1 cellular context compared by ENCODE assay signal in genomic region chr6:87155272-87155919, GRCh38.
TF ChIP-seq lines count a peak whose summit lies in the region.

TSS of gene ZNF292 (plus strand) at chr6:87155565. CDS start at chr6:87155592, 27 bp downstream.

TF ChIP-seq in HEK293, 187 proteins besides CTCF, POLR2A, EP300 and RAD21 (continued from another document and continues in another):
- TF ChIP-seq, protein P1, sequence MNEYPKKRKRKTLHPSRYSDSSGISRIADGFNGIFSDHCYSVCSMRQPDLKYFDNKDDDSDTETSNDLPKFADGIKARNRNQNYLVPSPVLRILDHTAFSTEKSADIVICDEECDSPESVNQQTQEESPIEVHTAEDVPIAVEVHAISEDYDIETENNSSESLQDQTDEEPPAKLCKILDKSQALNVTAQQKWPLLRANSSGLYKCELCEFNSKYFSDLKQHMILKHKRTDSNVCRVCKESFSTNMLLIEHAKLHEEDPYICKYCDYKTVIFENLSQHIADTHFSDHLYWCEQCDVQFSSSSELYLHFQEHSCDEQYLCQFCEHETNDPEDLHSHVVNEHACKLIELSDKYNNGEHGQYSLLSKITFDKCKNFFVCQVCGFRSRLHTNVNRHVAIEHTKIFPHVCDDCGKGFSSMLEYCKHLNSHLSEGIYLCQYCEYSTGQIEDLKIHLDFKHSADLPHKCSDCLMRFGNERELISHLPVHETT (tag by site-specific recombination; IDR thresholded peaks at IDR 0.05): peak; percentile 80
- TF ChIP-seq, protein P2, sequence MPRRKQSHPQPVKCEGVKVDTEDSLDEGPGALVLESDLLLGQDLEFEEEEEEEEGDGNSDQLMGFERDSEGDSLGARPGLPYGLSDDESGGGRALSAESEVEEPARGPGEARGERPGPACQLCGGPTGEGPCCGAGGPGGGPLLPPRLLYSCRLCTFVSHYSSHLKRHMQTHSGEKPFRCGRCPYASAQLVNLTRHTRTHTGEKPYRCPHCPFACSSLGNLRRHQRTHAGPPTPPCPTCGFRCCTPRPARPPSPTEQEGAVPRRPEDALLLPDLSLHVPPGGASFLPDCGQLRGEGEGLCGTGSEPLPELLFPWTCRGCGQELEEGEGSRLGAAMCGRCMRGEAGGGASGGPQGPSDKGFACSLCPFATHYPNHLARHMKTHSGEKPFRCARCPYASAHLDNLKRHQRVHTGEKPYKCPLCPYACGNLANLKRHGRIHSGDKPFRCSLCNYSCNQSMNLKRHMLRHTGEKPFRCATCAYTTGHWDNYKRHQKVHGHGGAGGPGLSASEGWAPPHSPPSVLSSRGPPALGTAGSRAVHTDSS (tag by site-specific recombination; IDR thresholded peaks at IDR 0.05): no peak
- TF ChIP-seq ZBTB10 (tag by site-specific recombination; IDR thresholded peaks at IDR 0.05): peak; percentile 96
- no peak for TF ChIP-seq ZFP41 (tag by site-specific recombination; IDR thresholded peaks at IDR 0.05; ENCODE audit: borderline replicate concordance)
- TF ChIP-seq ZNF239 (tag by site-specific recombination; IDR thresholded peaks at IDR 0.05): no peak
- no peak; the same call in 1 of the 2 replicates for TF ChIP-seq ZNF785 (tag by site-specific recombination; IDR thresholded peaks at IDR 0.05)
- TF ChIP-seq ZNF221 (tag by site-specific recombination; IDR thresholded peaks at IDR 0.05; ENCODE audit: borderline replicate concordance): no peak; the same call in 1 of the 2 replicates
- no peak for TF ChIP-seq ZNF19 (tag by site-specific recombination; IDR thresholded peaks at IDR 0.05; ENCODE audit: low read depth)
- no peak for TF ChIP-seq ZNF596 (tag by site-specific recombination; IDR thresholded peaks at IDR 0.05)
- TF ChIP-seq, protein P3, sequence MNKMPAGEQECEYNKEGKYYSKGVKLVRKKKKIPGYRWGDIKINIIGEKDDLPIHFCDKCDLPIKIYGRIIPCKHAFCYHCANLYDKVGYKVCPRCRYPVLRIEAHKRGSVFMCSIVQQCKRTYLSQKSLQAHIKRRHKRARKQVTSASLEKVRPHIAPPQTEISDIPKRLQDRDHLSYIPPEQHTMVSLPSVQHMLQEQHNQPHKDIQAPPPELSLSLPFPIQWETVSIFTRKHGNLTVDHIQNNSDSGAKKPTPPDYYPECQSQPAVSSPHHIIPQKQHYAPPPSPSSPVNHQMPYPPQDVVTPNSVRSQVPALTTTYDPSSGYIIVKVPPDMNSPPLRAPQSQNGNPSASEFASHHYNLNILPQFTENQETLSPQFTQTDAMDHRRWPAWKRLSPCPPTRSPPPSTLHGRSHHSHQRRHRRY (tag by site-specific recombination; IDR thresholded peaks at IDR 0.05): no peak
- TF ChIP-seq ZNF2 (tag by site-specific recombination; IDR thresholded peaks at IDR 0.05): peak; percentile 86
- no peak for TF ChIP-seq ZNF132 (tag by site-specific recombination; IDR thresholded peaks at IDR 0.05; ENCODE audit: borderline replicate concordance)
- TF ChIP-seq ZNF366 (tag by site-specific recombination; conservative IDR thresholded peaks at IDR 0.05): peak; percentile 92
- no peak for TF ChIP-seq ZNF148 (tag by site-specific recombination; IDR thresholded peaks at IDR 0.05; ENCODE audit: borderline replicate concordance)
- no peak for TF ChIP-seq ZNF837 (tag by site-specific recombination; IDR thresholded peaks at IDR 0.05)
- no peak for TF ChIP-seq ZNF184 (tag by site-specific recombination; IDR thresholded peaks at IDR 0.05)
- TF ChIP-seq GLI4 (tag by site-specific recombination; IDR thresholded peaks at IDR 0.05): peak; percentile 9; the same call in 1 of the 2 replicates
- peak; percentile 85; the same call in 1 of the 2 replicates for TF ChIP-seq ZNF843 (tag by site-specific recombination; IDR thresholded peaks at IDR 0.05)
- TF ChIP-seq ZNF302 (tag by site-specific recombination; IDR thresholded peaks at IDR 0.05; ENCODE audit: low read depth): peak; percentile 69; the same call in 1 of the 2 replicates
- TF ChIP-seq SP3 (tag by site-specific recombination; IDR thresholded peaks at IDR 0.05): peak; percentile 96
- peak; percentile 59; the same call in 1 of the 2 replicates for TF ChIP-seq ZBTB21 (tag by site-specific recombination; IDR thresholded peaks at IDR 0.05)
- TF ChIP-seq ZNF174 (tag by site-specific recombination; IDR thresholded peaks at IDR 0.05): no peak
- no peak for TF ChIP-seq ZNF626 (tag by site-specific recombination; IDR thresholded peaks at IDR 0.05)
- peak; percentile 61 for TF ChIP-seq ZNF518A (tag by site-specific recombination; conservative IDR thresholded peaks at IDR 0.05; ENCODE audit: low read depth)
- peak; percentile 67 for TF ChIP-seq ZNF391 (tag by site-specific recombination; IDR thresholded peaks at IDR 0.05; ENCODE audit: borderline replicate concordance, low read depth)
- 0 out of 2 replicates have a peak, but pooled peaks have one; percentile 59 for TF ChIP-seq ZBTB44 (tag by site-specific recombination; IDR thresholded peaks at IDR 0.05)
- peak; percentile 97 for TF ChIP-seq KLF7 (tag by site-specific recombination; IDR thresholded peaks at IDR 0.05; ENCODE audit: borderline replicate concordance)
- peak; percentile 95 for TF ChIP-seq YY1 (tag by site-specific recombination; IDR thresholded peaks at IDR 0.05)
- TF ChIP-seq, protein P4, sequence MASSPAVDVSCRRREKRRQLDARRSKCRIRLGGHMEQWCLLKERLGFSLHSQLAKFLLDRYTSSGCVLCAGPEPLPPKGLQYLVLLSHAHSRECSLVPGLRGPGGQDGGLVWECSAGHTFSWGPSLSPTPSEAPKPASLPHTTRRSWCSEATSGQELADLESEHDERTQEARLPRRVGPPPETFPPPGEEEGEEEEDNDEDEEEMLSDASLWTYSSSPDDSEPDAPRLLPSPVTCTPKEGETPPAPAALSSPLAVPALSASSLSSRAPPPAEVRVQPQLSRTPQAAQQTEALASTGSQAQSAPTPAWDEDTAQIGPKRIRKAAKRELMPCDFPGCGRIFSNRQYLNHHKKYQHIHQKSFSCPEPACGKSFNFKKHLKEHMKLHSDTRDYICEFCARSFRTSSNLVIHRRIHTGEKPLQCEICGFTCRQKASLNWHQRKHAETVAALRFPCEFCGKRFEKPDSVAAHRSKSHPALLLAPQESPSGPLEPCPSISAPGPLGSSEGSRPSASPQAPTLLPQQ (tag by site-specific recombination; IDR thresholded peaks at IDR 0.05): peak; percentile 89
- no peak for TF ChIP-seq ZNF510 (tag by site-specific recombination; IDR thresholded peaks at IDR 0.05; ENCODE audit: insufficient replicate concordance)
- no peak for TF ChIP-seq ZNF404 (tag by site-specific recombination; IDR thresholded peaks at IDR 0.05)
- TF ChIP-seq ZNF664 (tag by site-specific recombination; IDR thresholded peaks at IDR 0.05): no peak
- TF ChIP-seq ZNF37A (tag by site-specific recombination; IDR thresholded peaks at IDR 0.05): no peak
- peak; percentile 10; the same call in 1 of the 2 replicates for TF ChIP-seq ZNF449 (tag by site-specific recombination; IDR thresholded peaks at IDR 0.05)
- TF ChIP-seq AEBP2 (tag by site-specific recombination; IDR thresholded peaks at IDR 0.05; ENCODE audit: borderline replicate concordance): peak; percentile 77; the same call in 1 of the 2 replicates
- TF ChIP-seq ZNF292 (tag by site-specific recombination; IDR thresholded peaks at IDR 0.05; ENCODE audit: borderline replicate concordance, low read depth): no peak
- TF ChIP-seq GFI1B (tag by site-specific recombination; IDR thresholded peaks at IDR 0.05): no peak
